12 cellular contexts compared by ENCODE assay signal in genomic region chr1:1213153-1213918, GRCh38. TPM values are rescaled to one million over a fixed set of nuclear protein-coding genes. Genes with fewer than 3 reads are reported as not detected.
DNase-seq lines count a peak whose midpoint lies in the region; ATAC-seq and TF ChIP-seq lines count a peak whose summit lies in the region.
"Had no signal": no experiment of that assay in that cellular context is flagged by ENCODE, and none has a peak within 500 bp of the region (broad histone marks: within the 10 kb centered on the region; RNA-seq: fewer than 3 reads in every experiment).

No MANE protein-coding gene starts in this region.

- no peaks in the 10 kb centered on the region for H3K4me1 ChIP-seq in right cardiac atrium (ENCODE audit: control insufficient read depth, insufficient read depth, low read length)
- peaks cover 3 to 66% (median 41%) of the 10 kb centered on the region in 5 donors for H3K4me1 ChIP-seq in subcutaneous abdominal adipose tissue (ENCODE audit: control insufficient read depth in 5 of 5, insufficient read depth in 5 of 5, low read length in 5 of 5)

- H3K27ac Mint-ChIP-seq in activated T-helper 1 cell treated with anti-CD3 and anti-CD28 coated beads, Interleukin-12 subunit alpha, Interleukin-12 subunit beta, Interleukin-2, Interleukin-4 antibody, amounts not matched to agents 30 ng/mL and 10 ng/mL and 1 ng/mL, durations not matched to agents 14 hours and 24 hours and 36 hours: peak overlapping the region; percentile 79
- no peak overlapping the region for H3K27ac Mint-ChIP-seq in nephron progenitor cell

- peaks cover 0 to 27% (median 19%) of the 10 kb centered on the region in 5 donors for H3K36me3 ChIP-seq in subcutaneous abdominal adipose tissue (ENCODE audit: control insufficient read depth in 5 of 5, insufficient read depth in 5 of 5, low read length in 5 of 5)

- peak overlapping the region in 3 of 5 donors; percentile 37 to 62 (median 47) for H3K9ac ChIP-seq in subcutaneous abdominal adipose tissue (ENCODE audit: low read length in 5 of 5)

- H3K27me3 Mint-ChIP-seq in activated T-helper 1 cell treated with anti-CD3 and anti-CD28 coated beads, Interleukin-12 subunit alpha, Interleukin-12 subunit beta, Interleukin-2, Interleukin-4 antibody, amounts not matched to agents 30 ng/mL and 10 ng/mL and 1 ng/mL, durations not matched to agents 14 hours and 24 hours and 36 hours (ENCODE audit: insufficient read depth): no peaks in the 10 kb centered on the region
- H3K27me3 Mint-ChIP-seq in nephron progenitor cell (ENCODE audit: low read depth, poor library complexity): peaks cover 4% of the 10 kb centered on the region

- no peaks in the 10 kb centered on the region for H3K27me3 ChIP-seq in right cardiac atrium (ENCODE audit: control insufficient read depth, insufficient read depth)
- H3K27me3 ChIP-seq in subcutaneous abdominal adipose tissue (ENCODE audit: control insufficient read depth in 5 of 5, insufficient read depth in 4 of 5, low read length in 5 of 5): peaks cover 0 to 7% (median 3%) of the 10 kb centered on the region in 5 donors

- H3K4me3 ChIP-seq in right cardiac atrium (ENCODE audit: low read length): no peak overlapping the region
- peak overlapping the region in 3 of 5 donors; percentile 53 to 67 (median 60) for H3K4me3 ChIP-seq in subcutaneous abdominal adipose tissue (ENCODE audit: low read depth in 1 of 5, low read length in 5 of 5)
- H3K4me3 ChIP-seq: A549 had no signal

- DNase-seq in activated CD4-positive, alpha-beta T cell treated with anti-CD3 and anti-CD28 coated beads for 48 hours: peak; percentile 54
- DNase-seq in activated CD4-positive, alpha-beta T cell treated with anti-CD3 and anti-CD28 coated beads for 1 hour: no peak
- no peak for DNase-seq in activated T-helper 1 cell treated with anti-CD3 and anti-CD28 coated beads, Interleukin-12 subunit alpha, Interleukin-12 subunit beta, Interleukin-2, Interleukin-4 antibody, amounts not matched to agents 30 ng/mL and 10 ng/mL and 1 ng/mL, durations not matched to agents 14 hours and 24 hours and 36 hours (ENCODE audit: low spot score)
- DNase-seq in right cardiac atrium (peak; percentile 19 to 63 (median 55)), nephron progenitor cell (no peak), LoVo (ENCODE audit: low spot score) (no peak)
- DNase-seq: hippocampal formation had no signal

- H3K4me1 Mint-ChIP-seq in activated T-helper 1 cell treated with anti-CD3 and anti-CD28 coated beads, Interleukin-12 subunit alpha, Interleukin-12 subunit beta, Interleukin-2, Interleukin-4 antibody, amounts not matched to agents 30 ng/mL and 10 ng/mL and 1 ng/mL, durations not matched to agents 14 hours and 24 hours and 36 hours (ENCODE audit: low read depth): peaks cover 50% of the 10 kb centered on the region
- H3K4me1 Mint-ChIP-seq in nephron progenitor cell: peaks cover 6% of the 10 kb centered on the region

- H3K9me3 Mint-ChIP-seq in activated T-helper 1 cell treated with anti-CD3 and anti-CD28 coated beads, Interleukin-12 subunit alpha, Interleukin-12 subunit beta, Interleukin-2, Interleukin-4 antibody, amounts not matched to agents 30 ng/mL and 10 ng/mL and 1 ng/mL, durations not matched to agents 14 hours and 24 hours and 36 hours: no peaks in the 10 kb centered on the region
- H3K9me3 Mint-ChIP-seq in nephron progenitor cell: no peaks in the 10 kb centered on the region

- peak overlapping the region; percentile 83 for H3K4me3 Mint-ChIP-seq in activated T-helper 1 cell treated with anti-CD3 and anti-CD28 coated beads, Interleukin-12 subunit alpha, Interleukin-12 subunit beta, Interleukin-2, Interleukin-4 antibody, amounts not matched to agents 30 ng/mL and 10 ng/mL and 1 ng/mL, durations not matched to agents 14 hours and 24 hours and 36 hours
- H3K4me3 Mint-ChIP-seq in nephron progenitor cell: no peak overlapping the region

- TF ChIP-seq CTCF in nephron progenitor cell (IDR thresholded peaks at IDR 0.05): no peak

- ATAC-seq in right cardiac atrium: peak in 1 of 2 donors; percentile 9
- ATAC-seq in GM18502 (IDR thresholded peaks at IDR 0.05; ENCODE audit: poor library complexity, unreplicated experiment): no peak
- ATAC-seq: A549 had no signal

- intact Hi-C loops in activated T-helper 1 cell treated with anti-CD3 and anti-CD28 coated beads, Interleukin-12 subunit alpha, Interleukin-12 subunit beta, Interleukin-2, Interleukin-4 antibody, amounts not matched to agents 30 ng/mL and 10 ng/mL and 1 ng/mL, durations not matched to agents 14 hours and 24 hours and 36 hours (cut with micrococcal nuclease): no loop called here
- intact Hi-C loops in right cardiac atrium (cut with DNase I): no loop called here

- H3K36me3 Mint-ChIP-seq in activated T-helper 1 cell treated with anti-CD3 and anti-CD28 coated beads, Interleukin-12 subunit alpha, Interleukin-12 subunit beta, Interleukin-2, Interleukin-4 antibody, amounts not matched to agents 30 ng/mL and 10 ng/mL and 1 ng/mL, durations not matched to agents 14 hours and 24 hours and 36 hours (ENCODE audit: low read depth): peaks cover 27% of the 10 kb centered on the region
- H3K36me3 Mint-ChIP-seq in nephron progenitor cell (ENCODE audit: low read depth): peaks cover 6% of the 10 kb centered on the region

- no peaks in the 10 kb centered on the region for H3K9me3 ChIP-seq in right cardiac atrium (ENCODE audit: control insufficient read depth, low read length)
- no peaks in the 10 kb centered on the region for H3K9me3 ChIP-seq in subcutaneous abdominal adipose tissue (ENCODE audit: control insufficient read depth in 5 of 5, low read length in 5 of 5)
- H3K9me3 ChIP-seq: A549, neutrophil had no signal

- WGBS in right cardiac atrium: 53% methylated on average over 42 of the region's 42 CpGs

- H3K27ac ChIP-seq in right cardiac atrium (ENCODE audit: low read length) (no peak overlapping the region), subcutaneous abdominal adipose tissue (ENCODE audit: low read depth, low read length) (peak overlapping the region; percentile 46)
- H3K27ac ChIP-seq: A549, neutrophil had no signal

RNA-seq across cellular contexts. Expression of gene TNFRSF4, which starts 0.6 kb away (rescaled TPM):
- 788 and 811 TPM in 2 replicates for total RNA-seq in activated T-helper 1 cell treated with anti-CD3 and anti-CD28 coated beads, Interleukin-12 subunit alpha, Interleukin-12 subunit beta, Interleukin-2, Interleukin-4 antibody, amounts not matched to agents 30 ng/mL and 10 ng/mL and 1 ng/mL, durations not matched to agents 14 hours and 24 hours and 36 hours
- total RNA-seq in right cardiac atrium: 1 to 10 TPM; 1.0 to 2.0 (median 1.2) TPM
- polyA plus RNA-seq in right cardiac atrium: 2.3 TPM
- total RNA-seq: cerebellum had no signal
- polyA plus RNA-seq: A549 had no signal

RNA-seq across cellular contexts. Expression of gene TNFRSF18, which starts 6.9 kb away (rescaled TPM):
- total RNA-seq in activated T-helper 1 cell treated with anti-CD3 and anti-CD28 coated beads, Interleukin-12 subunit alpha, Interleukin-12 subunit beta, Interleukin-2, Interleukin-4 antibody, amounts not matched to agents 30 ng/mL and 10 ng/mL and 1 ng/mL, durations not matched to agents 14 hours and 24 hours and 36 hours: 350 and 356 TPM in 2 replicates
- under 1 TPM in 1 of 4 donors, not detected in 3; 0.38 TPM for total RNA-seq in right cardiac atrium
- polyA plus RNA-seq in right cardiac atrium: 0.14 TPM
- total RNA-seq: cerebellum had no signal
- polyA plus RNA-seq: A549 had no signal

RNA-seq across cellular contexts. Expression of gene SDF4, which starts 18.5 kb away (rescaled TPM):
- 202 TPM in 2 replicates for total RNA-seq in activated T-helper 1 cell treated with anti-CD3 and anti-CD28 coated beads, Interleukin-12 subunit alpha, Interleukin-12 subunit beta, Interleukin-2, Interleukin-4 antibody, amounts not matched to agents 30 ng/mL and 10 ng/mL and 1 ng/mL, durations not matched to agents 14 hours and 24 hours and 36 hours
- 100 to 1,000 TPM; 156 to 215 (median 168) TPM for total RNA-seq in right cardiac atrium
- 165 TPM for polyA plus RNA-seq in right cardiac atrium

RNA-seq across cellular contexts. Expression of gene B3GALT6, which starts 18.7 kb away (rescaled TPM):
- total RNA-seq in activated T-helper 1 cell treated with anti-CD3 and anti-CD28 coated beads, Interleukin-12 subunit alpha, Interleukin-12 subunit beta, Interleukin-2, Interleukin-4 antibody, amounts not matched to agents 30 ng/mL and 10 ng/mL and 1 ng/mL, durations not matched to agents 14 hours and 24 hours and 36 hours: 45.9 and 46.3 TPM in 2 replicates
- total RNA-seq in right cardiac atrium: 10 to 100 TPM; 10.2 to 13.3 (median 12.0) TPM
- 9.1 TPM for polyA plus RNA-seq in right cardiac atrium

RNA-seq across cellular contexts. Expression of gene C1QTNF12, which starts 33.2 kb away (rescaled TPM):
- 2.2 and 4.1 TPM in 2 replicates for total RNA-seq in activated T-helper 1 cell treated with anti-CD3 and anti-CD28 coated beads, Interleukin-12 subunit alpha, Interleukin-12 subunit beta, Interleukin-2, Interleukin-4 antibody, amounts not matched to agents 30 ng/mL and 10 ng/mL and 1 ng/mL, durations not matched to agents 14 hours and 24 hours and 36 hours
- 1 to 10 TPM in 2 of 4 donors, under 1 TPM in 1, not detected in 1; 0.94 to 2.4 (median 1.1) TPM for total RNA-seq in right cardiac atrium
- polyA plus RNA-seq in right cardiac atrium: 0.36 TPM

Comparison
In these comparisons a context has a peak if more than half of its experiments do, and no peak if none do; other contexts are left out.
1. DNase-seq: peak in activated CD4-positive, alpha-beta T cell treated with anti-CD3 and anti-CD28 coated beads for 48 hours (single experiment) and right cardiac atrium (3 of 3); none in activated CD4-positive, alpha-beta T cell treated with anti-CD3 and anti-CD28 coated beads for 1 hour (single experiment), activated T-helper 1 cell treated with anti-CD3 and anti-CD28 coated beads, Interleukin-12 subunit alpha, Interleukin-12 subunit beta, Interleukin-2, Interleukin-4 antibody, amounts not matched to agents 30 ng/mL and 10 ng/mL and 1 ng/mL, durations not matched to agents 14 hours and 24 hours and 36 hours (single experiment), nephron progenitor cell (single experiment) and LoVo (single experiment).
2. RNA of gene TNFRSF4, which starts 0.6 kb away (total RNA-seq): 788 to 811 TPM in activated T-helper 1 cell treated with anti-CD3 and anti-CD28 coated beads, Interleukin-12 subunit alpha, Interleukin-12 subunit beta, Interleukin-2, Interleukin-4 antibody, amounts not matched to agents 30 ng/mL and 10 ng/mL and 1 ng/mL, durations not matched to agents 14 hours and 24 hours and 36 hours; 1.0 to 2.0 TPM in right cardiac atrium; every median in the first group is over 100 times any median in the second.
3. RNA of gene TNFRSF18, which starts 6.9 kb away (total RNA-seq): 350 to 356 TPM in activated T-helper 1 cell treated with anti-CD3 and anti-CD28 coated beads, Interleukin-12 subunit alpha, Interleukin-12 subunit beta, Interleukin-2, Interleukin-4 antibody, amounts not matched to agents 30 ng/mL and 10 ng/mL and 1 ng/mL, durations not matched to agents 14 hours and 24 hours and 36 hours; 0.38 TPM in right cardiac atrium; every median in the first group is over 100 times any median in the second.